In genomic region chr9:107243757-107244156, GRCh38 we compare ENCODE assay signal across 8 cellular contexts. TPM values are rescaled to one million over a fixed set of nuclear protein-coding genes. Genes with fewer than 3 reads are reported as not detected.
A peak's percentile ranks its signal among the peaks of the same experiment; 100 is the strongest.
DNase-seq lines count a peak whose midpoint lies in the region; ATAC-seq and TF ChIP-seq lines count a peak whose summit lies in the region.

No MANE protein-coding gene starts in this region.

- no peak overlapping the region for H3K4me3 ChIP-seq in mammary epithelial cell (replicated peaks in 1 of 3; ENCODE audit: insufficient read depth in 1 of 3, low read depth in 2 of 3, low read length in 3 of 3)

- H3K36me3 Mint-ChIP-seq in H9 (ENCODE audit: insufficient read depth in 1 of 3, low read depth in 3 of 3), result no peaks in the 10 kb centered on the region

- H3K27me3 ChIP-seq in mammary epithelial cell (ENCODE audit: insufficient read depth, low read length) (no peaks in the 10 kb centered on the region), H9 (ENCODE audit: insufficient read depth, low read length) (no peaks in the 10 kb centered on the region)

- no peak overlapping the region for H2AK5ac ChIP-seq in H9 (ENCODE audit: insufficient read length, low read length)

- no peak overlapping the region for H3K23ac ChIP-seq in H9 (ENCODE audit: insufficient read length, low read depth, low read length)

- 0 out of 7 replicates have a peak overlapping the region, but pooled peaks of 1 of the 3 experiments have one; percentile 3 for H3K27ac Mint-ChIP-seq in H9

- in situ Hi-C loops in mammary epithelial cell (cut with MboI; ENCODE audit: low sequenced_read_pairs in 2 of 2), result no loop called here

- CTCF ChIA-PET in GM10248 (lab: Yijun Ruan, JAX), result no interaction called here
- CTCF ChIA-PET in mammary epithelial cell (lab: Charles Lee; ENCODE audit: low non-redundant PET), result no interaction called here

- H4K20me1 ChIP-seq in mammary epithelial cell (ENCODE audit: insufficient read depth, low read length) (no peaks in the 10 kb centered on the region), H9 (ENCODE audit: control insufficient read depth, insufficient read depth, insufficient read length) (no peaks in the 10 kb centered on the region)

- H2BK20ac ChIP-seq in H9 (ENCODE audit: low read depth, low read length, poor library complexity, severe bottlenecking), result no peak overlapping the region

- H2BK5ac ChIP-seq in H9 (ENCODE audit: insufficient read length, low read length), result no peak overlapping the region

- H2AFZ ChIP-seq in mammary epithelial cell (ENCODE audit: low read depth, low read length), result no peak overlapping the region
- no peak overlapping the region for H2AFZ ChIP-seq in H9 (ENCODE audit: low read length)

- H3K9me3 Mint-ChIP-seq in H9, result no peaks in the 10 kb centered on the region

- no peak overlapping the region for H3K56ac ChIP-seq in H9 (ENCODE audit: insufficient read length, low read depth, low read length)

- H3K27ac ChIP-seq in mammary epithelial cell (ENCODE audit: insufficient read depth, low read depth, low read length) (peak overlapping the region; percentile 45), H9 (ENCODE audit: insufficient read length, low read depth, low read length) (no peak overlapping the region)

- WGBS in mammary epithelial cell (ENCODE audit: low coverage, missing lambda C conversion rate), result 0% methylated on average over 5 of the region's 5 CpGs
- WGBS in H9 (ENCODE audit: extremely low coverage, insufficient read length, low lambda C conversion rate), result no CpG with 5 or more reads among the region's 5 CpGs

- H2BK15ac ChIP-seq in H9 (ENCODE audit: low read depth, low read length), result no peak overlapping the region

- no peak overlapping the region for H3T11ph ChIP-seq in H9 (ENCODE audit: low read length)

- no peak overlapping the region for H3K14ac ChIP-seq in H9 (ENCODE audit: insufficient read depth, low read length)

- no peak overlapping the region for H4K8ac ChIP-seq in H9 (replicated peaks; ENCODE audit: insufficient read length, low read depth, low read length)

- peaks cover 40% of the 10 kb centered on the region for H3K4me1 ChIP-seq in mammary epithelial cell (ENCODE audit: insufficient read depth, low read length)
- H3K4me1 ChIP-seq in H9 (ENCODE audit: insufficient read depth, low read length), result peaks cover 8% of the 10 kb centered on the region; the same call in 1 of the 2 replicates

- H4K91ac ChIP-seq in H9 (ENCODE audit: insufficient read length, low read depth, low read length), result no peak overlapping the region

- no peak for TF ChIP-seq CTCF in GM10248 (IDR thresholded peaks at IDR 0.05; ENCODE audit: control extremely low read depth, extremely low read depth, low read depth, missing control alignments)
- TF ChIP-seq CTCF in mammary epithelial cell (conservative IDR thresholded peaks at IDR 0.05 in 1 of 2, IDR thresholded peaks at IDR 0.05 in 1 of 2; ENCODE audit: extremely low read depth in 1 of 2, insufficient read depth in 1 of 2, low read depth in 1 of 2, low read length in 2 of 2), result no peak
- no peak for TF ChIP-seq CTCF in H9 (conservative IDR thresholded peaks at IDR 0.05)

- no peaks in the 10 kb centered on the region for H3K79me1 ChIP-seq in H9 (ENCODE audit: insufficient read depth, low read depth, low read length, poor library complexity, severe bottlenecking)

- no peak overlapping the region for H3K4me3 Mint-ChIP-seq in H9

- H2BK12ac ChIP-seq in H9 (ENCODE audit: insufficient read length, low read depth, low read length), result no peak overlapping the region

- no peaks in the 10 kb centered on the region for H3K23me2 ChIP-seq in H9 (ENCODE audit: insufficient read length, low read depth, low read length, poor library complexity, severe bottlenecking)

- H4K5ac ChIP-seq in H9 (ENCODE audit: insufficient read length, low read depth, low read length), result no peak overlapping the region

- no TSS peak for BruUV-seq in mammary epithelial cell (replicated peaks; lab: Mats Ljungman, UMichigan)

- H3K36me3 ChIP-seq in mammary epithelial cell (ENCODE audit: insufficient read depth, low read length), result no peaks in the 10 kb centered on the region

- DNase-seq in GM10248 (ENCODE audit: extremely low spot score) (peak; percentile 28), NCI-H748 (lab: John Stamatoyannopoulos, UW; ENCODE audit: unreplicated experiment) (peak; percentile 79), mammary epithelial cell (peak; percentile 98), H9 (no peak)
- peak; percentile 62 for DNase-seq in stimulated activated CD4-positive, alpha-beta T cell treated with anti-CD3 and anti-CD28 coated beads, Interleukin-1b, Interleukin-23, amount 100 ng/mL, for 48 hours
- DNase-seq in effector CD4-positive, alpha-beta T cell, result no peak

- dilution Hi-C loops in mammary epithelial cell (cut with HindIII; ENCODE audit: low sequenced_read_pairs), result no loop called here

- H3K18ac ChIP-seq in H9 (ENCODE audit: insufficient read length, low read depth, low read length), result no peak overlapping the region

- intact Hi-C loops in mammary epithelial cell (cut with micrococcal nuclease), result loop anchor here (1.0 kb wide), 1 partner anchor 40 kb away; the partner anchor contains the start of gene RAD23B

- ATAC-seq in HG02623 (IDR thresholded peaks at IDR 0.05; ENCODE audit: unreplicated experiment), result peak; percentile 62
- ATAC-seq in HG03521 (IDR thresholded peaks at IDR 0.05; ENCODE audit: unreplicated experiment), result no peak

- peaks cover 16% of the 10 kb centered on the region for H3K79me2 ChIP-seq in mammary epithelial cell (ENCODE audit: insufficient read depth, low read length)
- no peaks in the 10 kb centered on the region for H3K79me2 ChIP-seq in H9 (ENCODE audit: insufficient read depth, low read length)

- H3K4me1 Mint-ChIP-seq in H9, result peaks cover 43 to 44% of the 10 kb centered on the region in 2 experiments

- POLR2A ChIA-PET in GM10248 (lab: Yijun Ruan, JAX), result no interaction called here

- H3K9me3 ChIP-seq in mammary epithelial cell (replicated peaks; ENCODE audit: insufficient read depth, low read length) (no peaks in the 10 kb centered on the region), H9 (ENCODE audit: control insufficient read depth, low read depth, low read length) (no peaks in the 10 kb centered on the region)

- H2BK120ac ChIP-seq in H9 (ENCODE audit: low read depth, low read length, poor library complexity, severe bottlenecking), result no peak overlapping the region

- H3K9ac ChIP-seq in mammary epithelial cell (ENCODE audit: insufficient read depth, low read length) (no peak overlapping the region), H9 (ENCODE audit: extremely low read depth, insufficient read length, low read length) (no peak overlapping the region)

- H3K4me2 ChIP-seq in mammary epithelial cell (ENCODE audit: insufficient read depth, low read depth, low read length), result peak overlapping the region; percentile 44
- no peak overlapping the region for H3K4me2 ChIP-seq in H9 (ENCODE audit: insufficient read depth, insufficient read length, low read length)

- H3K27me3 Mint-ChIP-seq in H9 (ENCODE audit: low read depth), result no peaks in the 10 kb centered on the region

- no peak overlapping the region for H3K4ac ChIP-seq in H9 (ENCODE audit: low read depth, low read length)

RNA-seq across cellular contexts. Expression of gene RAD23B, which starts 39.3 kb away (rescaled TPM):
- 100 to 1,000 TPM; 126 to 177 TPM for total RNA-seq in mammary epithelial cell
- polyA plus RNA-seq in mammary epithelial cell, result 166 TPM
- 115 TPM for polyA minus RNA-seq in mammary epithelial cell
- total RNA-seq in H9 (2021), result 154 and 165 TPM in 2 replicates

Comparison
In these comparisons a context has a peak if more than half of its experiments do, and no peak if none do; other contexts are left out.
1. DNase-seq: peak in GM10248 (single experiment), NCI-H748 (single experiment), mammary epithelial cell (single experiment) and stimulated activated CD4-positive, alpha-beta T cell treated with anti-CD3 and anti-CD28 coated beads, Interleukin-1b, Interleukin-23, amount 100 ng/mL, for 48 hours (single experiment); none in H9 (single experiment) and effector CD4-positive, alpha-beta T cell (single experiment).